ENCODE assay signal across 25 cellular contexts in genomic region chr6:29295181-29295585, GRCh38. TPM values are rescaled to one million over a fixed set of nuclear protein-coding genes. Genes with fewer than 3 reads are reported as not detected.
A peak's percentile ranks its signal among the peaks of the same experiment; 100 is the strongest.
DNase-seq lines count a peak whose midpoint lies in the region; ATAC-seq and TF ChIP-seq lines count a peak whose summit lies in the region.
"Had no signal": no experiment of that assay in that cellular context is flagged by ENCODE, and none has a peak within 500 bp of the region (broad histone marks: within the 10 kb centered on the region; RNA-seq: fewer than 3 reads in every experiment).

No MANE protein-coding gene starts in this region.

- H3K4me1 ChIP-seq in right cardiac atrium (ENCODE audit: control insufficient read depth, insufficient read depth, low read length) (no peaks in the 10 kb centered on the region), heart right ventricle (no peaks in the 10 kb centered on the region), lower lobe of right lung (no peaks in the 10 kb centered on the region)
- H3K4me1 ChIP-seq: BLaER1 treated with 17β-estradiol and CSF1 and Interleukin-3, amounts not matched to agents 10 nM and 100 nM had no signal

- intact Hi-C loops in right cardiac atrium (cut with DNase I) (no loop called here), heart right ventricle (cut with DNase I) (no loop called here), lower lobe of right lung (cut with DNase I) (no loop called here)

- ATAC-seq in right cardiac atrium: peak in 1 of 2 donors; percentile 14
- no peak for ATAC-seq in heart right ventricle
- peak; percentile 15 for ATAC-seq in esophagus mucosa
- peak; percentile 52 to 62 for ATAC-seq in lower lobe of right lung
- no peak for ATAC-seq in GM21515 (IDR thresholded peaks at IDR 0.05; ENCODE audit: unreplicated experiment)
- no peak for ATAC-seq in HG03175 (IDR thresholded peaks at IDR 0.05; ENCODE audit: unreplicated experiment)
- ATAC-seq: SK-N-SH treated with all-trans-retinoic acid at 6 μM for 48 hours had no signal

- no peak for TF ChIP-seq CTCF in heart right ventricle (IDR thresholded peaks at IDR 0.05)
- TF ChIP-seq CTCF in lower lobe of right lung (IDR thresholded peaks at IDR 0.05): no peak

- DNase-seq in right cardiac atrium (peak in 2 of 3 donors; percentile 31 to 37), heart right ventricle (no peak), lower lobe of right lung (no peak)
- no peak for DNase-seq in activated T-cell treated with anti-CD3 and anti-CD28 coated beads, Interleukin-2, amount 50 U/mL, for 1 hour
- DNase-seq: 8988T; CD4-positive, alpha-beta memory T cell; DMS53; GDM1; KBM-7; NCI-H1092; NCI-H146; NCI-H2029; NCI-H226; NCI-H510A treated with DMSO at 0.1 percent for 48 hours; NCI-H748 treated with DMSO at 0.1 percent for 48 hours; SIG-M5 had no signal

- no peaks in the 10 kb centered on the region for H3K36me3 ChIP-seq in heart right ventricle
- no peaks in the 10 kb centered on the region for H3K36me3 ChIP-seq in lower lobe of right lung
- H3K36me3 ChIP-seq: BLaER1 treated with 17β-estradiol and CSF1 and Interleukin-3, amounts not matched to agents 10 nM and 100 nM; HAP-1 had no signal

- H3K4me3 ChIP-seq in right cardiac atrium (ENCODE audit: low read length) (no peak overlapping the region), heart right ventricle (no peak overlapping the region), lower lobe of right lung (no peak overlapping the region)
- H3K4me3 ChIP-seq: BLaER1 treated with 17β-estradiol and CSF1 and Interleukin-3, amounts not matched to agents 10 nM and 100 nM; HAP-1 had no signal

- 79% methylated on average over 12 of the region's 12 CpGs for WGBS in right cardiac atrium
- 78 to 83% methylated on average over 12 of the region's 12 CpGs for WGBS in heart right ventricle, 2 donors

- H3K9me3 ChIP-seq in right cardiac atrium (ENCODE audit: control insufficient read depth, low read length) (no peaks in the 10 kb centered on the region), heart right ventricle (no peaks in the 10 kb centered on the region), lower lobe of right lung (no peaks in the 10 kb centered on the region)
- H3K9me3 ChIP-seq: BLaER1 treated with 17β-estradiol and CSF1 and Interleukin-3, amounts not matched to agents 10 nM and 100 nM; HAP-1 had no signal

- H3K27me3 ChIP-seq in right cardiac atrium (ENCODE audit: control insufficient read depth, insufficient read depth) (no peaks in the 10 kb centered on the region), heart right ventricle (peaks cover 0 to 6% (median 0%) of the 10 kb centered on the region in 7 donors), lower lobe of right lung (ENCODE audit: low read depth) (no peaks in the 10 kb centered on the region)
- H3K27me3 ChIP-seq: BLaER1 treated with 17β-estradiol and CSF1 and Interleukin-3, amounts not matched to agents 10 nM and 100 nM had no signal

- no peak overlapping the region for H3K27ac ChIP-seq in right cardiac atrium (ENCODE audit: low read length)
- no peak overlapping the region for H3K27ac ChIP-seq in heart right ventricle
- H3K27ac ChIP-seq in lower lobe of right lung: peak overlapping the region; percentile 62
- H3K27ac ChIP-seq: BLaER1 treated with 17β-estradiol and CSF1 and Interleukin-3, amounts not matched to agents 10 nM and 100 nM; HL-60; RWPE1 had no signal

RNA-seq across cellular contexts. Expression of gene OR14J1, which starts 6.3 kb away (rescaled TPM):
- total RNA-seq in right cardiac atrium: not detected
- polyA plus RNA-seq in right cardiac atrium: not detected
- total RNA-seq in heart right ventricle: not detected
- polyA plus RNA-seq in heart right ventricle: not detected
- total RNA-seq in esophagus mucosa: not detected
- total RNA-seq in lower lobe of right lung: not detected
- total RNA-seq: CD4-positive, alpha-beta memory T cell; HT-29 had no signal
- polyA plus RNA-seq: CD4-positive, alpha-beta memory T cell had no signal

Comparison
In these comparisons a context has a peak if more than half of its experiments do, and no peak if none do; other contexts are left out.
1. DNase-seq: peak in right cardiac atrium (2 of 3); none in heart right ventricle (0 of 2), lower lobe of right lung (single experiment) and activated T-cell treated with anti-CD3 and anti-CD28 coated beads, Interleukin-2, amount 50 U/mL, for 1 hour (single experiment).
2. ATAC-seq: peak in esophagus mucosa (single experiment) and lower lobe of right lung (2 of 2); none in heart right ventricle (0 of 8), GM21515 (single experiment) and HG03175 (single experiment).